In genomic region chr17:57294629-57295501, GRCh38 we compare ENCODE assay signal across 8 cellular contexts. TPM values are rescaled to one million over a fixed set of nuclear protein-coding genes. Genes with fewer than 3 reads are reported as not detected.
DNase-seq lines count a peak whose midpoint lies in the region; ATAC-seq and TF ChIP-seq lines count a peak whose summit lies in the region.

No MANE protein-coding gene starts in this region.

- no peak for TF ChIP-seq CTCF in right atrium auricular region (IDR thresholded peaks at IDR 0.05)

- H3K27me3 ChIP-seq in right atrium auricular region = no peaks in the 10 kb centered on the region

- H3K27me3 Mint-ChIP-seq in T-helper 17 cell = no peaks in the 10 kb centered on the region

- intact Hi-C loops in Right ventricle myocardium superior (cut with DNase I) = no loop called here

- no peak overlapping the region for H3K4me3 Mint-ChIP-seq in T-helper 17 cell

- H3K27ac ChIP-seq in right atrium auricular region = peak overlapping the region in 1 of 2 donors; percentile 12

- H3K9me3 ChIP-seq in right atrium auricular region (peaks cover 0 to 5% of the 10 kb centered on the region in 2 donors), T-helper 17 cell (ENCODE audit: control insufficient read depth, low read length, poor library complexity, severe bottlenecking) (no peaks in the 10 kb centered on the region)

- H3K4me1 ChIP-seq in right atrium auricular region = peaks cover 0 to 15% of the 10 kb centered on the region in 2 donors

- H3K36me3 Mint-ChIP-seq in T-helper 17 cell (ENCODE audit: low read depth) = peaks cover 5% of the 10 kb centered on the region

- no peak for TF ChIP-seq POLR2A in erythroblast (IDR thresholded peaks at IDR 0.05; ENCODE audit: low read length)

- H3K4me1 Mint-ChIP-seq in T-helper 17 cell = peaks cover 30% of the 10 kb centered on the region

- peak overlapping the region; percentile 41 for H3K27ac Mint-ChIP-seq in T-helper 17 cell

- no peak overlapping the region for H3K4me3 ChIP-seq in right atrium auricular region

- ATAC-seq in Right ventricle myocardium superior (ENCODE audit: poor library complexity) (peak; percentile 88), T-helper 17 cell (peak; percentile 72), GM18520 (IDR thresholded peaks at IDR 0.05; ENCODE audit: unreplicated experiment) (no peak), HG03439 (IDR thresholded peaks at IDR 0.05; ENCODE audit: unreplicated experiment) (no peak)

- DNase-seq in Right ventricle myocardium superior (no peak), right atrium auricular region (ENCODE audit: low spot score) (no peak), T-helper 17 cell (no peak), erythroblast (lab: John Stamatoyannopoulos, UW) (peak; percentile 11 to 55), DMS114 treated with DMSO at 0.1 percent for 48 hours (lab: John Stamatoyannopoulos, UW; ENCODE audit: unreplicated experiment) (no peak)
- peak; percentile 8 for DNase-seq in stimulated activated CD8-positive, alpha-beta memory T cell treated with anti-CD3 and anti-CD28 coated beads, Interleukin-15, amount 100 ng/mL, for 1 hour (ENCODE audit: low read depth)

- H3K36me3 ChIP-seq in right atrium auricular region = no peaks in the 10 kb centered on the region

RNA-seq across cellular contexts. Expression of gene MSI2, which starts 38.5 kb away (rescaled TPM):
- total RNA-seq in Right ventricle myocardium superior (110 TPM), right atrium auricular region (10 to 100 TPM; 30.1 to 41.1 TPM), T-helper 17 cell (100 to 1,000 TPM; 148 to 151 TPM)

Comparison
In these comparisons a context has a peak if more than half of its experiments do, and no peak if none do; other contexts are left out.
1. ATAC-seq: peak in Right ventricle myocardium superior (single experiment) and T-helper 17 cell (single experiment); none in GM18520 (single experiment) and HG03439 (single experiment).
2. DNase-seq: peak in erythroblast (2 of 2) and stimulated activated CD8-positive, alpha-beta memory T cell treated with anti-CD3 and anti-CD28 coated beads, Interleukin-15, amount 100 ng/mL, for 1 hour (single experiment); none in Right ventricle myocardium superior (single experiment), right atrium auricular region (single experiment), T-helper 17 cell (0 of 3) and DMS114 treated with DMSO at 0.1 percent for 48 hours (single experiment).